12 cellular contexts compared by ENCODE assay signal in genomic region chr1:15051898-15052528, GRCh38.
"Had no signal": no experiment of that assay in that cellular context is flagged by ENCODE, and none has a peak within 500 bp of the region (broad histone marks: within the 10 kb centered on the region; RNA-seq: fewer than 3 reads in every experiment).

No MANE protein-coding gene starts in this region.

- H3K4me3 Mint-ChIP-seq: mesothelial cell of epicardium had no signal

- DNase-seq: activated CD4-positive, alpha-beta T cell treated with anti-CD3 and anti-CD28 coated beads, Interleukin-2, amount 50 U/mL, for 48 hours; activated CD4-positive, CD25-positive, alpha-beta regulatory T cell treated with anti-CD3 and anti-CD28 coated beads, Interleukin-2, amount 50 U/mL, for 72 hours; aorta; erythroblast; foreskin fibroblast; kidney glomerular epithelial cell; retina; stimulated activated CD4-positive, alpha-beta T cell treated with anti-CD3 and anti-CD28 coated beads, Interleukin-2, amount 100 ng/mL, for 48 hours; stimulated activated naive CD4-positive, alpha-beta T cell; upper lobe of left lung had no signal

- H3K27ac ChIP-seq: SK-N-MC, upper lobe of left lung had no signal

- H3K9me3 Mint-ChIP-seq: mesothelial cell of epicardium had no signal

- H3K9me3 ChIP-seq: upper lobe of left lung had no signal

- H3K27ac Mint-ChIP-seq: mesothelial cell of epicardium had no signal

- H3K4me1 ChIP-seq: upper lobe of left lung had no signal

- H3K4me3 ChIP-seq: SK-N-MC, upper lobe of left lung had no signal

- H3K4me1 Mint-ChIP-seq: mesothelial cell of epicardium had no signal

- H3K27me3 ChIP-seq: upper lobe of left lung had no signal
